In the genomic region with DNA sequence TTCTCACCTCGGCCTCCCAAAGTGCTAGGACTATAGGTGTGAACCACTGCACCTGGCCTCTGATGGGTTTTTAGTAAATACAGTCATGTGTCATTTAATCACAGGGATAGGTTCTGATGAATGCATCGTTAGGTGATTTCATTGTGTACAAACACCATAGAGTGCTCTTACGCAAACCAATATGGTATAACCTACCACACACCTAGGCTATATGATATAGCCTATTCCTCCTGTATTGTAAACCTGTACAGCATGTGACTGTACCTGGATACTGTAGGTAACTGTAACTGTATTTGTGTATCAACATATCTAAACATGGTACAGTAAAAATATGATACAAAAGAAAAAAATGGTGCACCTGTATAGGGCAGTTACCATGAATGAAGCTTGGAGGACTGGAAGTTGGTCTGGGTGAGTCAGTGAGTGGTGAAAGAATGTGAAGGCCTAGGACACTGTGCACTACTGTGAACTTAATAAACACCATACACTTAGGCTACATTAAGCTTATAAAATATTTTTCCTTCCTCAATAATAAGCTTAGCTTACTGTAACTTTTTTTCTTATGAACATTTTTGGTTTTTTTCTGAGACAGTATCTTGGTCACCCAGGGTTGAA, we compare ENCODE assay signal across 10 cellular contexts. TPM values are rescaled to one million over a fixed set of nuclear protein-coding genes. Genes with fewer than 3 reads are reported as not detected.
DNase-seq lines count a peak whose midpoint lies in the region; ATAC-seq, FAIRE-seq and TF ChIP-seq lines count a peak whose summit lies in the region.
"Had no signal": no experiment of that assay in that cellular context is flagged by ENCODE, and none has a peak within 500 bp of the region (broad histone marks: within the 10 kb centered on the region; RNA-seq: fewer than 3 reads in every experiment).

No MANE protein-coding gene starts in this region.

- intact Hi-C loops in mucosa of descending colon (cut with DNase I, micrococcal nuclease), result no loop called here

- H3K4me1 ChIP-seq in mucosa of descending colon (ENCODE audit: low read depth), result peaks cover 10% of the 10 kb centered on the region

- H3K36me3 ChIP-seq in bronchial epithelial cell (ENCODE audit: control insufficient read depth, insufficient read depth, low read length), result no peaks in the 10 kb centered on the region
- no peaks in the 10 kb centered on the region for H3K36me3 ChIP-seq in mucosa of descending colon (ENCODE audit: low read depth)

- H3K9me3 ChIP-seq in mucosa of descending colon, result no peaks in the 10 kb centered on the region

- H3K27me3 ChIP-seq in bronchial epithelial cell (ENCODE audit: control insufficient read depth, insufficient read depth, low read length), result no peaks in the 10 kb centered on the region

- FAIRE-seq in bronchial epithelial cell (lab: Jason Lieb, UNC), result no peak

- ATAC-seq in mucosa of descending colon (peak; percentile 88), GM21515 (IDR thresholded peaks at IDR 0.05; ENCODE audit: unreplicated experiment) (no peak)

- TF ChIP-seq CTCF in bronchial epithelial cell (IDR thresholded peaks at IDR 0.05; ENCODE audit: insufficient read depth, low read length, severe bottlenecking) (no peak), mucosa of descending colon (IDR thresholded peaks at IDR 0.05) (no peak)

- peak; percentile 62 for DNase-seq in COLO668 (lab: John Stamatoyannopoulos, UW; ENCODE audit: unreplicated experiment)
- DNase-seq in NCI-H146 treated with DMSO at 0.1 percent for 48 hours (lab: John Stamatoyannopoulos, UW; ENCODE audit: unreplicated experiment), result peak; percentile 56
- peak; percentile 72 for DNase-seq in bronchial epithelial cell (ENCODE audit: low read depth)
- no peak for DNase-seq in mucosa of descending colon
- no peak for DNase-seq in activated CD4-positive, alpha-beta T cell treated with anti-CD3 and anti-CD28 coated beads, Interleukin-2, amount 50 U/mL, for 4 hours
- DNase-seq in T1000 (lab: John Stamatoyannopoulos, UW), result no peak
- DNase-seq in 8988T, result no peak
- DNase-seq: naive B cell, T-helper 9 cell had no signal

- H3K4me3 ChIP-seq in bronchial epithelial cell (ENCODE audit: low read depth, low read length) (no peak overlapping the region), mucosa of descending colon (no peak overlapping the region)

RNA-seq across cellular contexts. Expression of a gene that starts 10.0 kb away (rescaled TPM):
- total RNA-seq in bronchial epithelial cell (3.1 and 3.9 TPM in 2 replicates), mucosa of descending colon (10 to 100 TPM; 18.3 to 26.2 (median 23.4) TPM)

RNA-seq across cellular contexts. Expression of a gene that starts 45.9 kb away (rescaled TPM):
- total RNA-seq in bronchial epithelial cell, result 31.0 and 36.6 TPM in 2 replicates
- 10 to 100 TPM; 22.6 to 35.3 (median 26.6) TPM for total RNA-seq in mucosa of descending colon

Comparison
In these comparisons a context has a peak if more than half of its experiments do, and no peak if none do; other contexts are left out.
1. DNase-seq: peak in COLO668 (single experiment), NCI-H146 treated with DMSO at 0.1 percent for 48 hours (single experiment) and bronchial epithelial cell (single experiment); none in mucosa of descending colon (0 of 3), activated CD4-positive, alpha-beta T cell treated with anti-CD3 and anti-CD28 coated beads, Interleukin-2, amount 50 U/mL, for 4 hours (0 of 2), T1000 (single experiment) and 8988T (single experiment).